15 cellular contexts compared by ENCODE assay signal in genomic region chr1:161768986-161769672, GRCh38. TPM values are rescaled to one million over a fixed set of nuclear protein-coding genes. Genes with fewer than 3 reads are reported as not detected.
"Had no signal": no experiment of that assay in that cellular context is flagged by ENCODE, and none has a peak within 500 bp of the region (broad histone marks: within the 10 kb centered on the region; RNA-seq: fewer than 3 reads in every experiment).

No MANE protein-coding gene starts in this region.

- H3K27me3 Mint-ChIP-seq: activated B cell treated with CpG ODN at 0.5 μM for 24 hours; activated CD4-positive, alpha-beta T cell treated with anti-CD3 and anti-CD28 coated beads, Interleukin-2, amount 10 ng/mL, durations not matched to agents 24 days and 14 days; naive B cell had no signal

- H3K27me3 ChIP-seq: adrenal gland, neural progenitor cell, ovary, sigmoid colon had no signal

- H3K36me3 ChIP-seq: adrenal gland, neural progenitor cell, ovary, sigmoid colon, thoracic aorta had no signal

- H3K4me3 ChIP-seq: adrenal gland, neural progenitor cell, ovary, sigmoid colon, thoracic aorta had no signal

- H3K27ac ChIP-seq: adrenal gland, neural progenitor cell, ovary, sigmoid colon, thoracic aorta had no signal

- H2AFZ ChIP-seq: neural progenitor cell had no signal

- H3K4me2 ChIP-seq: neural progenitor cell had no signal

- H3K4me3 Mint-ChIP-seq: activated B cell treated with CpG ODN at 0.5 μM for 24 hours had no signal

- H3K27ac Mint-ChIP-seq: activated B cell treated with CpG ODN at 0.5 μM for 24 hours; activated CD4-positive, alpha-beta T cell treated with anti-CD3 and anti-CD28 coated beads, Interleukin-2, amount 10 ng/mL, durations not matched to agents 24 days and 14 days; neural progenitor cell had no signal

- DNase-seq: activated B cell treated with CpG ODN at 0.5 μM for 24 hours; activated CD4-positive, alpha-beta T cell treated with anti-CD3 and anti-CD28 coated beads, Interleukin-2, amount 10 ng/mL, durations not matched to agents 24 days and 14 days; activated CD8-positive, alpha-beta memory T cell treated with anti-CD3 and anti-CD28 coated beads, Interleukin-2, amount 50 U/mL, for 48 hours; activated naive CD4-positive, alpha-beta T cell treated with anti-CD3 and anti-CD28 coated beads, Interleukin-2, amount 50 U/mL, for 16 hours; adrenal gland; foreskin melanocyte; head of caudate nucleus; immature natural killer cell; mammary epithelial cell; naive B cell; ovary; sigmoid colon; stimulated activated CD4-positive, alpha-beta T cell treated with anti-CD3 and anti-CD28 coated beads, Interleukin-1b, Interleukin-23, amount 100 ng/mL, for 48 hours had no signal

- H3K9me3 Mint-ChIP-seq: activated B cell treated with CpG ODN at 0.5 μM for 24 hours; activated CD4-positive, alpha-beta T cell treated with anti-CD3 and anti-CD28 coated beads, Interleukin-2, amount 10 ng/mL, durations not matched to agents 24 days and 14 days; immature natural killer cell; naive B cell; neural progenitor cell had no signal

- H3K9me3 ChIP-seq: adrenal gland, ovary, sigmoid colon, thoracic aorta had no signal

- H3K36me3 Mint-ChIP-seq: naive B cell, neural progenitor cell had no signal

- H3K9ac ChIP-seq: neural progenitor cell had no signal

RNA-seq across cellular contexts. Expression of gene FCRLB, which starts 47.8 kb away (rescaled TPM):
- total RNA-seq: activated CD4-positive, alpha-beta T cell treated with anti-CD3 and anti-CD28 coated beads, Interleukin-2, amount 10 ng/mL, durations not matched to agents 24 days and 14 days had no signal
